In the genomic region with DNA sequence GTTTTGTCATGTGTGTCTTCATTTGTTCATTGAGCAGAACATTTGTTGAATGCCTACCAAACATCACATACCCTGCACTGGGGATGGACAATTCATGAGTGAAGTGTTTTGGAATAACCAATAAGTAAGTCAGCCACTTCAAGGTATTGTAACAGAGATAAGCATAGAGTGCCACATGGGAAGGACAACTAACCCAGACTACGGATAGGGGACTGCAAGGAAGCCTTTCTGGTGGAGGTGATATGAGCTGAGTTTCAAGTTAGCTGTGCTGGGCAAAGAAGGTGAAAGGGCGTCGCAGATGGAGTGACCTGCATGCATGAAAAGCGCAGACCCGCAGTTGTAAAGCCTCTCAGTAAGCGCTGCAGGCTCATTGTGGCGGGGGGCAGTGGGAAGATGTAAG, we compare ENCODE assay signal across 24 cellular contexts.
"Had no signal": no experiment of that assay in that cellular context is flagged by ENCODE, and none has a peak within 500 bp of the region (broad histone marks: within the 10 kb centered on the region; RNA-seq: fewer than 3 reads in every experiment).

No MANE protein-coding gene starts in this region.

- H3K4me1 Mint-ChIP-seq: endodermal cell had no signal

- H3K27me3 ChIP-seq: hepatocyte, spleen, testis, tibial nerve had no signal

- ATAC-seq: left cardiac atrium; lower lobe of right lung; sciatic nerve; stimulated activated memory B cell treated with anti-CD40 and anti-IgM and Interleukin-4, amounts not matched to agents 10 μg/mL and 1 μg/mL and 100 μg/mL, for 72 hours had no signal

- H3K9ac ChIP-seq: parathyroid adenoma had no signal

- H3K27ac Mint-ChIP-seq: dendritic cell treated with granulocyte-macrophage colony-stimulating factor and Interleukin-4, amounts not matched to agents 40 ng/mL and 50 ng/mL, for 4 days; endodermal cell; nephron; stimulated activated memory B cell treated with anti-CD40 and anti-IgM and Interleukin-4, amounts not matched to agents 10 μg/mL and 1 μg/mL and 100 μg/mL, for 72 hours; stimulated activated naive CD8-positive, alpha-beta T cell treated with anti-CD3 and anti-CD28 coated beads, Interleukin-15, Interleukin-2, amounts not matched to agents 100 ng/mL and 50 ng/mL, for 24 hours had no signal

- H3K36me3 ChIP-seq: prostate gland had no signal

- H3K27ac ChIP-seq: hepatocyte, left ventricle myocardium inferior, lower lobe of right lung, parathyroid adenoma, prostate gland, spleen, testis, tibial nerve had no signal

- H3K79me2 ChIP-seq: hepatocyte had no signal

- H2AFZ ChIP-seq: hepatocyte, parathyroid adenoma had no signal

- H3K4me3 Mint-ChIP-seq: dendritic cell treated with granulocyte-macrophage colony-stimulating factor and Interleukin-4, amounts not matched to agents 40 ng/mL and 50 ng/mL, for 4 days; endodermal cell; naive B cell; nephron; stimulated activated memory B cell treated with anti-CD40 and anti-IgM and Interleukin-4, amounts not matched to agents 10 μg/mL and 1 μg/mL and 100 μg/mL, for 72 hours; stimulated activated naive CD8-positive, alpha-beta T cell treated with anti-CD3 and anti-CD28 coated beads, Interleukin-15, Interleukin-2, amounts not matched to agents 100 ng/mL and 50 ng/mL, for 24 hours had no signal

- H3K9me3 ChIP-seq: left ventricle myocardium inferior, lower lobe of right lung, prostate gland, spleen, testis, tibial nerve had no signal

- DNase-seq: effector CD4-positive, alpha-beta T cell; endodermal cell; foreskin melanocyte; kidney; left cardiac atrium; left ventricle myocardium inferior; lower lobe of right lung; mesenchymal stem cell; naive B cell; occipital lobe; spleen; stimulated activated CD4-positive, alpha-beta T cell treated with anti-CD3 and anti-CD28 coated beads, Interleukin-15, amount 100 ng/mL, for 24 hours; stimulated activated CD4-positive, alpha-beta T cell treated with anti-CD3 and anti-CD28 coated beads, Interleukin-1b, Interleukin-23, amount 100 ng/mL, for 48 hours; stimulated activated CD4-positive, alpha-beta T cell treated with anti-CD3 and anti-CD28 coated beads, Interleukin-4, amount 100 ng/mL, for 24 hours; testis had no signal

- H3K4me2 ChIP-seq: hepatocyte had no signal

- H3K9me3 Mint-ChIP-seq: dendritic cell treated with granulocyte-macrophage colony-stimulating factor and Interleukin-4, amounts not matched to agents 40 ng/mL and 50 ng/mL, for 4 days; endodermal cell; naive B cell; nephron; stimulated activated memory B cell treated with anti-CD40 and anti-IgM and Interleukin-4, amounts not matched to agents 10 μg/mL and 1 μg/mL and 100 μg/mL, for 72 hours; stimulated activated naive CD8-positive, alpha-beta T cell treated with anti-CD3 and anti-CD28 coated beads, Interleukin-15, Interleukin-2, amounts not matched to agents 100 ng/mL and 50 ng/mL, for 24 hours had no signal

- H3K27me3 Mint-ChIP-seq: naive B cell; stimulated activated memory B cell treated with anti-CD40 and anti-IgM and Interleukin-4, amounts not matched to agents 10 μg/mL and 1 μg/mL and 100 μg/mL, for 72 hours; stimulated activated naive CD8-positive, alpha-beta T cell treated with anti-CD3 and anti-CD28 coated beads, Interleukin-15, Interleukin-2, amounts not matched to agents 100 ng/mL and 50 ng/mL, for 24 hours had no signal

- H3K4me3 ChIP-seq: hepatocyte, left ventricle myocardium inferior, lower lobe of right lung, prostate gland, spleen, testis, tibial nerve had no signal
